1 cellular context compared by ENCODE assay signal in the genomic region with DNA sequence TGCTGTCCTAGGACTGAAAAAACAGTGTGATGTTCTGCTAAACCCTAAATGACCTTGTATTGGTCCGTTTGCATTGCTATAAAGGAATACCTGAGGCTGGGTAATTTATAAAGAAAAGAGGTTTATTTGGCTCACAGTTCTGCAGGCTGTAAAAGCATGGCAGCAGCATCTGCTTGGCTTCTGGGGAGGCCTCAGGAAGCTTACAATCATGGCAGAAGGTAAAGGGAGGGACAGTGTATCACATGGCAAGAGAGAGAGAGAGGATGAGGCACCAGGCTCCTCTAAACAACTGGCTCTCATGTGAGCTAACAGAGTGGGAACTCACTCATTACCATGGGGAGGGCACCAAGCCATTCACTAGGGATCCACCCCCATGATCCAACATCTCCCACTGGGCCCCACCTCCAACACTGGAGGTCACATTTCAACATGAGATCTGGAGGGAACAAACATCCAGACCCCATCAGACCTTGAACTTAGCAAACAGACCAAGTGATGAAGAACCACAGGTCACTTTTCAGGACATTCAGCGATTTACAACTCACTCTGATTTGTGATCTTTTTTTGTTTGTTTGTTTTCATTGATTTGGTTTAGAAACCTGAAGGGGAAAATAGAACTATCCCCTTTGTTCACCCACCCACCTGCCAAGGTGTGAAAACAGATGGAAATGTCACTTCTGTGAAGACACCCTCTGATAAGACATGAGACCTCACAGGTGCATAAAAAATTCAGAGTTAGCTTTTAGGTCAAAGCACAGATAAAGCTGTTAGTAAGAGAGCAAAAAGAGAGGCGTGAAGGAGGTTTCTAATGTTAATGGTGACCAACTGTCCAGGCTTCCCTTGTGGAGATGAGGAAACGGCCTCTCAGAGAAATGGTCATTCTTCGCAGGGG.
TF ChIP-seq lines count a peak whose summit lies in the region.

No MANE protein-coding gene starts in this region.

TF ChIP-seq in HepG2, 621 proteins besides CTCF, POLR2A, EP300 and RAD21 (continued from another document and continues in another):
- TF ChIP-seq, protein P1, sequence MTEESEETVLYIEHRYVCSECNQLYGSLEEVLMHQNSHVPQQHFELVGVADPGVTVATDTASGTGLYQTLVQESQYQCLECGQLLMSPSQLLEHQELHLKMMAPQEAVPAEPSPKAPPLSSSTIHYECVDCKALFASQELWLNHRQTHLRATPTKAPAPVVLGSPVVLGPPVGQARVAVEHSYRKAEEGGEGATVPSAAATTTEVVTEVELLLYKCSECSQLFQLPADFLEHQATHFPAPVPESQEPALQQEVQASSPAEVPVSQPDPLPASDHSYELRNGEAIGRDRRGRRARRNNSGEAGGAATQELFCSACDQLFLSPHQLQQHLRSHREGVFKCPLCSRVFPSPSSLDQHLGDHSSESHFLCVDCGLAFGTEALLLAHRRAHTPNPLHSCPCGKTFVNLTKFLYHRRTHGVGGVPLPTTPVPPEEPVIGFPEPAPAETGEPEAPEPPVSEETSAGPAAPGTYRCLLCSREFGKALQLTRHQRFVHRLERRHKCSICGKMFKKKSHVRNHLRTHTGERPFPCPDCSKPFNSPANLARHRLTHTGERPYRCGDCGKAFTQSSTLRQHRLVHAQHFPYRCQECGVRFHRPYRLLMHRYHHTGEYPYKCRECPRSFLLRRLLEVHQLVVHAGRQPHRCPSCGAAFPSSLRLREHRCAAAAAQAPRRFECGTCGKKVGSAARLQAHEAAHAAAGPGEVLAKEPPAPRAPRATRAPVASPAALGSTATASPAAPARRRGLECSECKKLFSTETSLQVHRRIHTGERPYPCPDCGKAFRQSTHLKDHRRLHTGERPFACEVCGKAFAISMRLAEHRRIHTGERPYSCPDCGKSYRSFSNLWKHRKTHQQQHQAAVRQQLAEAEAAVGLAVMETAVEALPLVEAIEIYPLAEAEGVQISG (CRISPR knock-in tag; IDR thresholded peaks at IDR 0.05) = peak; percentile 63
- no peak for TF ChIP-seq FIP1L1 (IDR thresholded peaks at IDR 0.05; ENCODE audit: borderline replicate concordance, insufficient read depth, low read depth, low read length)
- TF ChIP-seq SSRP1 (CRISPR knock-in tag; IDR thresholded peaks at IDR 0.05) = no peak
- peak; percentile 70 for TF ChIP-seq FOSL2 (CRISPR knock-in tag; IDR thresholded peaks at IDR 0.05)
- TF ChIP-seq, protein P2, sequence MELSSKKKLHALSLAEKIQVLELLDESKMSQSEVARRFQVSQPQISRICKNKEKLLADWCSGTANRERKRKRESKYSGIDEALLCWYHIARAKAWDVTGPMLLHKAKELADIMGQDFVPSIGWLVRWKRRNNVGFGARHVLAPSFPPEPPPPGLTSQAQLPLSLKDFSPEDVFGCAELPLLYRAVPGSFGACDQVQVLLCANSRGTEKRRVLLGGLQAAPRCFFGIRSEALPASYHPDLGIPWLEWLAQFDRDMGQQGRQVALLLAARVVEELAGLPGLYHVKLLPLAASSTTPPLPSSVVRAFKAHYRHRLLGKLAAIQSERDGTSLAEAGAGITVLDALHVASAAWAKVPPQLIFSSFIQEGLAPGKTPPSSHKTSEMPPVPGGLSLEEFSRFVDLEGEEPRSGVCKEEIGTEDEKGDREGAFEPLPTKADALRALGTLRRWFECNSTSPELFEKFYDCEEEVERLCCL (CRISPR knock-in tag; IDR thresholded peaks at IDR 0.05; ENCODE audit: borderline replicate concordance) = no peak
- TF ChIP-seq, protein P3, sequence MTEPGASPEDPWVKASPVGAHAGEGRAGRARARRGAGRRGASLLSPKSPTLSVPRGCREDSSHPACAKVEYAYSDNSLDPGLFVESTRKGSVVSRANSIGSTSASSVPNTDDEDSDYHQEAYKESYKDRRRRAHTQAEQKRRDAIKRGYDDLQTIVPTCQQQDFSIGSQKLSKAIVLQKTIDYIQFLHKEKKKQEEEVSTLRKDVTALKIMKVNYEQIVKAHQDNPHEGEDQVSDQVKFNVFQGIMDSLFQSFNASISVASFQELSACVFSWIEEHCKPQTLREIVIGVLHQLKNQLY (CRISPR knock-in tag; IDR thresholded peaks at IDR 0.05) = peak; percentile 36; the same call in 1 of the 2 replicates
- 0 out of 2 replicates have a peak, but pooled peaks have one; percentile 22 for TF ChIP-seq GABPB1 (CRISPR knock-in tag; IDR thresholded peaks at IDR 0.05)
- TF ChIP-seq TRIM24 (CRISPR knock-in tag; IDR thresholded peaks at IDR 0.05) = 0 out of 2 replicates have a peak, but pooled peaks have one; percentile 54
- peak; percentile 68; the same call in 1 of the 2 replicates for TF ChIP-seq ZBTB3 (CRISPR knock-in tag; IDR thresholded peaks at IDR 0.05; ENCODE audit: borderline replicate concordance, low read depth)
- no peak for TF ChIP-seq ZKSCAN5 (CRISPR knock-in tag; IDR thresholded peaks at IDR 0.05)
- TF ChIP-seq MYC (CRISPR knock-in tag; IDR thresholded peaks at IDR 0.05; ENCODE audit: borderline replicate concordance) = no peak; the same call in 1 of the 2 replicates
- TF ChIP-seq, protein P4, sequence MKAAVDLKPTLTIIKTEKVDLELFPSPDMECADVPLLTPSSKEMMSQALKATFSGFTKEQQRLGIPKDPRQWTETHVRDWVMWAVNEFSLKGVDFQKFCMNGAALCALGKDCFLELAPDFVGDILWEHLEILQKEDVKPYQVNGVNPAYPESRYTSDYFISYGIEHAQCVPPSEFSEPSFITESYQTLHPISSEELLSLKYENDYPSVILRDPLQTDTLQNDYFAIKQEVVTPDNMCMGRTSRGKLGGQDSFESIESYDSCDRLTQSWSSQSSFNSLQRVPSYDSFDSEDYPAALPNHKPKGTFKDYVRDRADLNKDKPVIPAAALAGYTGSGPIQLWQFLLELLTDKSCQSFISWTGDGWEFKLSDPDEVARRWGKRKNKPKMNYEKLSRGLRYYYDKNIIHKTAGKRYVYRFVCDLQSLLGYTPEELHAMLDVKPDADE (CRISPR knock-in tag; IDR thresholded peaks at IDR 0.05) = no peak
- TF ChIP-seq, protein P5, sequence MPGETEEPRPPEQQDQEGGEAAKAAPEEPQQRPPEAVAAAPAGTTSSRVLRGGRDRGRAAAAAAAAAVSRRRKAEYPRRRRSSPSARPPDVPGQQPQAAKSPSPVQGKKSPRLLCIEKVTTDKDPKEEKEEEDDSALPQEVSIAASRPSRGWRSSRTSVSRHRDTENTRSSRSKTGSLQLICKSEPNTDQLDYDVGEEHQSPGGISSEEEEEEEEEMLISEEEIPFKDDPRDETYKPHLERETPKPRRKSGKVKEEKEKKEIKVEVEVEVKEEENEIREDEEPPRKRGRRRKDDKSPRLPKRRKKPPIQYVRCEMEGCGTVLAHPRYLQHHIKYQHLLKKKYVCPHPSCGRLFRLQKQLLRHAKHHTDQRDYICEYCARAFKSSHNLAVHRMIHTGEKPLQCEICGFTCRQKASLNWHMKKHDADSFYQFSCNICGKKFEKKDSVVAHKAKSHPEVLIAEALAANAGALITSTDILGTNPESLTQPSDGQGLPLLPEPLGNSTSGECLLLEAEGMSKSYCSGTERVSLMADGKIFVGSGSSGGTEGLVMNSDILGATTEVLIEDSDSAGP (CRISPR knock-in tag; IDR thresholded peaks at IDR 0.05; ENCODE audit: borderline replicate concordance) = no peak
- TF ChIP-seq, protein P6, sequence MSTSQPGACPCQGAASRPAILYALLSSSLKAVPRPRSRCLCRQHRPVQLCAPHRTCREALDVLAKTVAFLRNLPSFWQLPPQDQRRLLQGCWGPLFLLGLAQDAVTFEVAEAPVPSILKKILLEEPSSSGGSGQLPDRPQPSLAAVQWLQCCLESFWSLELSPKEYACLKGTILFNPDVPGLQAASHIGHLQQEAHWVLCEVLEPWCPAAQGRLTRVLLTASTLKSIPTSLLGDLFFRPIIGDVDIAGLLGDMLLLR (CRISPR knock-in tag; IDR thresholded peaks at IDR 0.05) = no peak
- TF ChIP-seq FOSL1 (CRISPR knock-in tag; IDR thresholded peaks at IDR 0.05; ENCODE audit: borderline replicate concordance) = no peak
- TF ChIP-seq, protein P7, sequence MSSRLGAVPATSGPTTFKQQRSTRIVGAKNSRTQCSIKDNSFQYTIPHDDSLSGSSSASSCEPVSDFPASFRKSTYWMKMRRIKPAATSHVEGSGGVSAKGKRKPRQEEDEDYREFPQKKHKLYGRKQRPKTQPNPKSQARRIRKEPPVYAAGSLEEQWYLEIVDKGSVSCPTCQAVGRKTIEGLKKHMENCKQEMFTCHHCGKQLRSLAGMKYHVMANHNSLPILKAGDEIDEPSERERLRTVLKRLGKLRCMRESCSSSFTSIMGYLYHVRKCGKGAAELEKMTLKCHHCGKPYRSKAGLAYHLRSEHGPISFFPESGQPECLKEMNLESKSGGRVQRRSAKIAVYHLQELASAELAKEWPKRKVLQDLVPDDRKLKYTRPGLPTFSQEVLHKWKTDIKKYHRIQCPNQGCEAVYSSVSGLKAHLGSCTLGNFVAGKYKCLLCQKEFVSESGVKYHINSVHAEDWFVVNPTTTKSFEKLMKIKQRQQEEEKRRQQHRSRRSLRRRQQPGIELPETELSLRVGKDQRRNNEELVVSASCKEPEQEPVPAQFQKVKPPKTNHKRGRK (CRISPR knock-in tag; IDR thresholded peaks at IDR 0.05) = no peak
- no peak for TF ChIP-seq ZNF891 (CRISPR knock-in tag; IDR thresholded peaks at IDR 0.05)
- TF ChIP-seq, protein P8, sequence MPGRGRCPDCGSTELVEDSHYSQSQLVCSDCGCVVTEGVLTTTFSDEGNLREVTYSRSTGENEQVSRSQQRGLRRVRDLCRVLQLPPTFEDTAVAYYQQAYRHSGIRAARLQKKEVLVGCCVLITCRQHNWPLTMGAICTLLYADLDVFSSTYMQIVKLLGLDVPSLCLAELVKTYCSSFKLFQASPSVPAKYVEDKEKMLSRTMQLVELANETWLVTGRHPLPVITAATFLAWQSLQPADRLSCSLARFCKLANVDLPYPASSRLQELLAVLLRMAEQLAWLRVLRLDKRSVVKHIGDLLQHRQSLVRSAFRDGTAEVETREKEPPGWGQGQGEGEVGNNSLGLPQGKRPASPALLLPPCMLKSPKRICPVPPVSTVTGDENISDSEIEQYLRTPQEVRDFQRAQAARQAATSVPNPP (CRISPR knock-in tag; IDR thresholded peaks at IDR 0.05) = no peak
- TF ChIP-seq ZNF768 (CRISPR knock-in tag; IDR thresholded peaks at IDR 0.05) = no peak
- no peak for TF ChIP-seq MBD4 (IDR thresholded peaks at IDR 0.05; ENCODE audit: borderline replicate concordance, low read length)
- no peak for TF ChIP-seq ZNF296 (CRISPR knock-in tag; conservative IDR thresholded peaks at IDR 0.05)
- no peak for TF ChIP-seq ZNF484 (CRISPR knock-in tag; IDR thresholded peaks at IDR 0.05; ENCODE audit: borderline replicate concordance, low read depth)
- TF ChIP-seq PITX1 (CRISPR knock-in tag; IDR thresholded peaks at IDR 0.05) = peak; percentile 72; the same call in 1 of the 2 replicates
- TF ChIP-seq, protein P9, sequence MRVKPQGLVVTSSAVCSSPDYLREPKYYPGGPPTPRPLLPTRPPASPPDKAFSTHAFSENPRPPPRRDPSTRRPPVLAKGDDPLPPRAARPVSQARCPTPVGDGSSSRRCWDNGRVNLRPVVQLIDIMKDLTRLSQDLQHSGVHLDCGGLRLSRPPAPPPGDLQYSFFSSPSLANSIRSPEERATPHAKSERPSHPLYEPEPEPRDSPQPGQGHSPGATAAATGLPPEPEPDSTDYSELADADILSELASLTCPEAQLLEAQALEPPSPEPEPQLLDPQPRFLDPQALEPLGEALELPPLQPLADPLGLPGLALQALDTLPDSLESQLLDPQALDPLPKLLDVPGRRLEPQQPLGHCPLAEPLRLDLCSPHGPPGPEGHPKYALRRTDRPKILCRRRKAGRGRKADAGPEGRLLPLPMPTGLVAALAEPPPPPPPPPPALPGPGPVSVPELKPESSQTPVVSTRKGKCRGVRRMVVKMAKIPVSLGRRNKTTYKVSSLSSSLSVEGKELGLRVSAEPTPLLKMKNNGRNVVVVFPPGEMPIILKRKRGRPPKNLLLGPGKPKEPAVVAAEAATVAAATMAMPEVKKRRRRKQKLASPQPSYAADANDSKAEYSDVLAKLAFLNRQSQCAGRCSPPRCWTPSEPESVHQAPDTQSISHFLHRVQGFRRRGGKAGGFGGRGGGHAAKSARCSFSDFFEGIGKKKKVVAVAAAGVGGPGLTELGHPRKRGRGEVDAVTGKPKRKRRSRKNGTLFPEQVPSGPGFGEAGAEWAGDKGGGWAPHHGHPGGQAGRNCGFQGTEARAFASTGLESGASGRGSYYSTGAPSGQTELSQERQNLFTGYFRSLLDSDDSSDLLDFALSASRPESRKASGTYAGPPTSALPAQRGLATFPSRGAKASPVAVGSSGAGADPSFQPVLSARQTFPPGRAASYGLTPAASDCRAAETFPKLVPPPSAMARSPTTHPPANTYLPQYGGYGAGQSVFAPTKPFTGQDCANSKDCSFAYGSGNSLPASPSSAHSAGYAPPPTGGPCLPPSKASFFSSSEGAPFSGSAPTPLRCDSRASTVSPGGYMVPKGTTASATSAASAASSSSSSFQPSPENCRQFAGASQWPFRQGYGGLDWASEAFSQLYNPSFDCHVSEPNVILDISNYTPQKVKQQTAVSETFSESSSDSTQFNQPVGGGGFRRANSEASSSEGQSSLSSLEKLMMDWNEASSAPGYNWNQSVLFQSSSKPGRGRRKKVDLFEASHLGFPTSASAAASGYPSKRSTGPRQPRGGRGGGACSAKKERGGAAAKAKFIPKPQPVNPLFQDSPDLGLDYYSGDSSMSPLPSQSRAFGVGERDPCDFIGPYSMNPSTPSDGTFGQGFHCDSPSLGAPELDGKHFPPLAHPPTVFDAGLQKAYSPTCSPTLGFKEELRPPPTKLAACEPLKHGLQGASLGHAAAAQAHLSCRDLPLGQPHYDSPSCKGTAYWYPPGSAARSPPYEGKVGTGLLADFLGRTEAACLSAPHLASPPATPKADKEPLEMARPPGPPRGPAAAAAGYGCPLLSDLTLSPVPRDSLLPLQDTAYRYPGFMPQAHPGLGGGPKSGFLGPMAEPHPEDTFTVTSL (CRISPR knock-in tag; IDR thresholded peaks at IDR 0.05; ENCODE audit: borderline replicate concordance) = peak; percentile 93
- TF ChIP-seq SOX6 (IDR thresholded peaks at IDR 0.05) = no peak
- peak; percentile 95 for TF ChIP-seq SOX6 (CRISPR knock-in tag; IDR thresholded peaks at IDR 0.05)
- 0 out of 2 replicates have a peak, but pooled peaks have one; percentile 28 for TF ChIP-seq TGIF2 (CRISPR knock-in tag; IDR thresholded peaks at IDR 0.05)
- TF ChIP-seq ZNF260 (CRISPR knock-in tag; IDR thresholded peaks at IDR 0.05; ENCODE audit: borderline replicate concordance, low read depth) = no peak
- TF ChIP-seq, protein P10, sequence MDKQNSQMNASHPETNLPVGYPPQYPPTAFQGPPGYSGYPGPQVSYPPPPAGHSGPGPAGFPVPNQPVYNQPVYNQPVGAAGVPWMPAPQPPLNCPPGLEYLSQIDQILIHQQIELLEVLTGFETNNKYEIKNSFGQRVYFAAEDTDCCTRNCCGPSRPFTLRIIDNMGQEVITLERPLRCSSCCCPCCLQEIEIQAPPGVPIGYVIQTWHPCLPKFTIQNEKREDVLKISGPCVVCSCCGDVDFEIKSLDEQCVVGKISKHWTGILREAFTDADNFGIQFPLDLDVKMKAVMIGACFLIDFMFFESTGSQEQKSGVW (CRISPR knock-in tag; IDR thresholded peaks at IDR 0.05; ENCODE audit: borderline replicate concordance) = no peak
- TF ChIP-seq ZSCAN29 (CRISPR knock-in tag; conservative IDR thresholded peaks at IDR 0.05) = no peak
- TF ChIP-seq, protein P11, sequence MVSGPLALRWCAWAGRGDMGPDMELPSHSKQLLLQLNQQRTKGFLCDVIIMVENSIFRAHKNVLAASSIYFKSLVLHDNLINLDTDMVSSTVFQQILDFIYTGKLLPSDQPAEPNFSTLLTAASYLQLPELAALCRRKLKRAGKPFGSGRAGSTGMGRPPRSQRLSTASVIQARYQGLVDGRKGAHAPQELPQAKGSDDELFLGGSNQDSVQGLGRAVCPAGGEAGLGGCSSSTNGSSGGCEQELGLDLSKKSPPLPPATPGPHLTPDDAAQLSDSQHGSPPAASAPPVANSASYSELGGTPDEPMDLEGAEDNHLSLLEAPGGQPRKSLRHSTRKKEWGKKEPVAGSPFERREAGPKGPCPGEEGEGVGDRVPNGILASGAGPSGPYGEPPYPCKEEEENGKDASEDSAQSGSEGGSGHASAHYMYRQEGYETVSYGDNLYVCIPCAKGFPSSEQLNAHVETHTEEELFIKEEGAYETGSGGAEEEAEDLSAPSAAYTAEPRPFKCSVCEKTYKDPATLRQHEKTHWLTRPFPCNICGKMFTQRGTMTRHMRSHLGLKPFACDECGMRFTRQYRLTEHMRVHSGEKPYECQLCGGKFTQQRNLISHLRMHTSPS (CRISPR knock-in tag; IDR thresholded peaks at IDR 0.05; ENCODE audit: low read depth) = no peak
- TF ChIP-seq SETDB1 (CRISPR knock-in tag; IDR thresholded peaks at IDR 0.05; ENCODE audit: borderline replicate concordance) = peak; percentile 81; the same call in 1 of the 2 replicates
- no peak for TF ChIP-seq SMYD3 (CRISPR knock-in tag; IDR thresholded peaks at IDR 0.05)
